Comparison of ENCODE assay signal across 9 cellular contexts in the genomic region with DNA sequence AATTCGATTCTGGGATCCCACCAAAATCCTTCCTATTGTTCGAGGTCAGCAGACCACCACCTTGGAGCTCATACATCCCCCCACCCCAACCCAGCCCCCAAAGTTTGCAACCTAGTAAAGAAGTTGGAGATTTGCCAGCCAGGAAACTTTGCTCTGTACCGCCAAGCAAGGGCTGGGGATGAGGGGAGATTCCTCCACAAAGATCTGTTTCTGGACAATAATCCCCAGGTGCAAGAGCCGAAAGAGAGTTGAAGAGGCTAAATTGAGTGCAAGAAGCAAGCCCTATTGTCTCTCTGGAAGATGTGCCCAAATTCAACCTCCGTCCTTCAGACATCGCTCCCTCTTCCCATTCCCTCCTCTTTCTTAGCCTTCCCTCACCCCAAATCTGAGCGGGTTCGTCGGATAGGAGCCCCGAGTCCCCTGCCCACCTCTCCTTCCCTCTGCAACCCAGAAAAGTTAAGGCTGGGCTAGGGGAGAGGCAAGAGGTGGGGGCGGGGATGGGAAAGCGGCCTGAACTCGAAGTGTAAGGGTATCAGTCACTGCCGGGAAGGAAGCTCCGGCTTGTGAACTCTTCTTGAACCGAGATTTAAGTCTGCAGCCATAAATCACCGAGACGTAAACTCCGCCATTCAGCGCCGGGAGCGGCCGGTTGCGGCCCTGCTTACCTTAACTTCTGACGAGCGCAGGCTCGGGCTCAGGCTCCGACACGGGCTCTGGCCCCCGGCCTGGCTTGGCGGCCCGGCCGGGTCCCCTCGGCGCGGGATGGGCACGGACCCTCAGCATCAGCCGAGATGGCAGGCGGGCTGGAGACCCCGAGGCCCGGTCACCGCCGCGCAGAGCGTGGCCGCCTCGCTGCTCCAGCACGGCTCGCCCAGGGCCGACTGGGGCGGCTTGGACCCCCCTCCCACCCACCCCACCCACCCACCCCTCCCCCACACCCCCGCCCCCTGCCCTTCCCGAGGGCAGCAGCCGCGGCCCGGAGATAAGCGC. TPM values are rescaled to one million over a fixed set of nuclear protein-coding genes. Genes with fewer than 3 reads are reported as not detected.
DNase-seq lines count a peak whose midpoint lies in the region; ATAC-seq and TF ChIP-seq lines count a peak whose summit lies in the region.
"Had no signal": no experiment of that assay in that cellular context is flagged by ENCODE, and none has a peak within 500 bp of the region (broad histone marks: within the 10 kb centered on the region; RNA-seq: fewer than 3 reads in every experiment).

No MANE protein-coding gene starts in this region.

- H2BK12ac ChIP-seq in H9 (ENCODE audit: insufficient read length, low read depth, low read length) = no peak overlapping the region

- peaks cover 98% of the 10 kb centered on the region for H3K27me3 Mint-ChIP-seq in H9 (ENCODE audit: low read depth)
- H3K27me3 Mint-ChIP-seq in WTC11 (ENCODE audit: low read depth) = peaks cover 95% of the 10 kb centered on the region

- CTCF ChIA-PET in WTC11 (lab: Charles Lee) = interaction anchor here (0.6 kb wide), 1 partner anchor 280 kb away, joined by 3 read pairs; no protein-coding TSS in a partner anchor

- ATAC-seq in WTC11 (peak; percentile 21), GM19395 (IDR thresholded peaks at IDR 0.05; ENCODE audit: unreplicated experiment) (no peak), HG02938 (IDR thresholded peaks at IDR 0.05; ENCODE audit: unreplicated experiment) (no peak), HG02884 (IDR thresholded peaks at IDR 0.05; ENCODE audit: unreplicated experiment) (no peak)

- H3K36me3 Mint-ChIP-seq in H9 (ENCODE audit: insufficient read depth in 1 of 3, low read depth in 3 of 3) (no peaks in the 10 kb centered on the region; a peak in 1 of 7 replicates), WTC11 (no peaks in the 10 kb centered on the region)

- peak overlapping the region; percentile 44 for H3K4me2 ChIP-seq in H9 (ENCODE audit: insufficient read depth, insufficient read length, low read length)

- H3K23ac ChIP-seq in H9 (ENCODE audit: insufficient read length, low read depth, low read length) = no peak overlapping the region

- H3K9ac ChIP-seq in H9 (ENCODE audit: extremely low read depth, insufficient read length, low read length) (no peak overlapping the region), iPS-15b (ENCODE audit: low read depth, low read length) (no peak overlapping the region)

- no peak overlapping the region for H4K5ac ChIP-seq in H9 (ENCODE audit: insufficient read length, low read depth, low read length)

- H3K56ac ChIP-seq in H9 (ENCODE audit: insufficient read length, low read depth, low read length) = no peak overlapping the region

- peak; percentile 76 for DNase-seq in H9
- DNase-seq in WTC11 (ENCODE audit: low spot score) = peak; percentile 61
- DNase-seq in sigmoid colon = peak; percentile 90
- no peak for DNase-seq in NCI-H1092 (lab: John Stamatoyannopoulos, UW)

- no peak overlapping the region for H2BK120ac ChIP-seq in H9 (ENCODE audit: low read depth, low read length, poor library complexity, severe bottlenecking)

- no peak overlapping the region for H3K18ac ChIP-seq in H9 (ENCODE audit: insufficient read length, low read depth, low read length)

- H3K4me1 ChIP-seq in H9 (ENCODE audit: insufficient read depth, low read length) (no peaks in the 10 kb centered on the region), iPS-15b (ENCODE audit: control insufficient read depth, insufficient read depth, low read length) (peaks cover 3% of the 10 kb centered on the region), sigmoid colon (peaks cover 0 to 91% (median 82%) of the 10 kb centered on the region in 4 donors)

- no peak overlapping the region for H2AFZ ChIP-seq in H9 (ENCODE audit: low read length)

- H3K4me3 ChIP-seq in iPS-15b (ENCODE audit: low read depth, low read length) (peak overlapping the region; percentile 37), sigmoid colon (peak overlapping the region; percentile 55 to 70 (median 66))

- intact Hi-C loops in sigmoid colon (cut with DNase I) = no loop called here

- no peaks in the 10 kb centered on the region for H3K9me3 ChIP-seq in H9 (ENCODE audit: control insufficient read depth, low read depth, low read length)
- H3K9me3 ChIP-seq in iPS-15b (ENCODE audit: control insufficient read depth, insufficient read depth, low read length) = no peaks in the 10 kb centered on the region
- H3K9me3 ChIP-seq in sigmoid colon = no peaks in the 10 kb centered on the region

- no peak overlapping the region for H4K8ac ChIP-seq in H9 (replicated peaks; ENCODE audit: insufficient read length, low read depth, low read length)

- H2BK20ac ChIP-seq in H9 (ENCODE audit: low read depth, low read length, poor library complexity, severe bottlenecking) = no peak overlapping the region

- no peak overlapping the region for H2BK5ac ChIP-seq in H9 (ENCODE audit: insufficient read length, low read length)

- H3K4me1 Mint-ChIP-seq in H9 (peaks cover 10 to 22% of the 10 kb centered on the region in 2 experiments), WTC11 (peaks cover 20% of the 10 kb centered on the region)

- H3K79me2 ChIP-seq in H9 (ENCODE audit: insufficient read depth, low read length) = no peaks in the 10 kb centered on the region

- POLR2A ChIA-PET in WTC11 (lab: Charles Lee) = interaction anchor here (1.0 kb wide), 1 partner anchor 30 kb away, joined by 3 read pairs; the partner anchor contains the start of gene HOXA5

- peaks cover 3% of the 10 kb centered on the region for H3K23me2 ChIP-seq in H9 (ENCODE audit: insufficient read length, low read depth, low read length, poor library complexity, severe bottlenecking)

- H3K9me3 Mint-ChIP-seq in H9 = no peaks in the 10 kb centered on the region; a peak in 3 of 5 replicates
- H3K9me3 Mint-ChIP-seq in WTC11 = no peaks in the 10 kb centered on the region

- H2BK15ac ChIP-seq in H9 (ENCODE audit: low read depth, low read length) = no peak overlapping the region

- H3T11ph ChIP-seq in H9 (ENCODE audit: low read length) = no peak overlapping the region

- peaks cover 96% of the 10 kb centered on the region for H3K27me3 ChIP-seq in H9 (ENCODE audit: insufficient read depth, low read length)
- H3K27me3 ChIP-seq in iPS-15b (ENCODE audit: control insufficient read depth, insufficient read depth, low read length) = peaks cover 96% of the 10 kb centered on the region
- no peaks in the 10 kb centered on the region for H3K27me3 ChIP-seq in sigmoid colon

- H3K79me1 ChIP-seq in H9 (ENCODE audit: insufficient read depth, low read depth, low read length, poor library complexity, severe bottlenecking) = no peaks in the 10 kb centered on the region

- H3K27ac Mint-ChIP-seq in H9 = no peak overlapping the region
- no peak overlapping the region for H3K27ac Mint-ChIP-seq in WTC11

- H2AK5ac ChIP-seq in H9 (ENCODE audit: insufficient read length, low read length) = no peak overlapping the region

- peak; percentile 21 to 39 for TF ChIP-seq POLR2A in sigmoid colon (IDR thresholded peaks at IDR 0.05)

- H3K36me3 ChIP-seq in iPS-15b (ENCODE audit: control insufficient read depth, insufficient read depth, low read length) (no peaks in the 10 kb centered on the region), sigmoid colon (no peaks in the 10 kb centered on the region)

- H3K4me3 Mint-ChIP-seq in H9 (peak overlapping the region in 1 of 2 experiments; percentile 73; a peak in 3 of 5 replicates), WTC11 (peak overlapping the region; percentile 57)

- peak in 3 of 4 donors; percentile 12 to 73 (median 66) for TF ChIP-seq EP300 in sigmoid colon (IDR thresholded peaks at IDR 0.05)

- H4K20me1 ChIP-seq in H9 (ENCODE audit: control insufficient read depth, insufficient read depth, insufficient read length) = peaks cover 2% of the 10 kb centered on the region

- no peak for TF ChIP-seq CTCF in H9 (conservative IDR thresholded peaks at IDR 0.05)
- no peak for TF ChIP-seq CTCF in WTC11 (IDR thresholded peaks at IDR 0.05)
- no peak for TF ChIP-seq CTCF in sigmoid colon (IDR thresholded peaks at IDR 0.05)

- no peak overlapping the region for H3K27ac ChIP-seq in H9 (ENCODE audit: insufficient read length, low read depth, low read length)
- peak overlapping the region; percentile 93 to 99 (median 94) for H3K27ac ChIP-seq in sigmoid colon
- H3K27ac ChIP-seq: HL-60 had no signal

- H3K4ac ChIP-seq in H9 (ENCODE audit: low read depth, low read length) = no peak overlapping the region

- no peak overlapping the region for H4K91ac ChIP-seq in H9 (ENCODE audit: insufficient read length, low read depth, low read length)

- H3K14ac ChIP-seq in H9 (ENCODE audit: insufficient read depth, low read length) = no peak overlapping the region

- WGBS in H9 (ENCODE audit: extremely low coverage, insufficient read length, low lambda C conversion rate) = no CpG with 5 or more reads among the region's 57 CpGs
- 8 to 44% methylated on average over 57 of the region's 57 CpGs for WGBS in sigmoid colon, 2 donors

RNA-seq across cellular contexts. Expression of gene HOXA2, which starts 10.8 kb away (rescaled TPM):
- total RNA-seq in H9 (2021) (not detected in 2 replicates), WTC11 (2021) (not detected in 3 replicates), sigmoid colon (1 to 10 TPM; 1.6 to 4.3 (median 3.2) TPM)
- 1 to 10 TPM in 1 of 3 donors, under 1 TPM in 2; 0.60 to 1.9 (median 0.69) TPM for polyA plus RNA-seq in sigmoid colon

RNA-seq across cellular contexts. Expression of gene HOXA4, which starts 17.3 kb away (rescaled TPM):
- total RNA-seq in H9 (2021) (not detected in 2 replicates), WTC11 (2021) (not detected in 3 replicates), sigmoid colon (1 to 10 TPM; 2.0 to 4.2 (median 2.9) TPM)
- 1 to 10 TPM in 2 of 3 donors, not detected in 1; 1.8 to 4.8 TPM for polyA plus RNA-seq in sigmoid colon

RNA-seq across cellular contexts. Expression of gene HOXA1, which starts 17.5 kb away (rescaled TPM):
- total RNA-seq in H9 (2021) (0.11 TPM in 1 of 2 replicates, not detected in the other), WTC11 (2021) (not detected in 3 replicates), sigmoid colon (1 to 10 TPM in 2 of 4 donors, under 1 TPM in 2; 0.14 to 1.1 (median 0.95) TPM)
- 1 to 10 TPM in 2 of 3 donors, under 1 TPM in 1; 0.69 to 2.4 (median 2.0) TPM for polyA plus RNA-seq in sigmoid colon

RNA-seq across cellular contexts. Expression of gene HOXA5, which starts 30.2 kb away (rescaled TPM):
- total RNA-seq in H9 (2021) = not detected in 2 replicates
- 0.14 TPM in 1 of 3 replicates, not detected in the others for total RNA-seq in WTC11 (2021)
- total RNA-seq in sigmoid colon = 10 to 100 TPM in 3 of 4 donors, 1 to 10 TPM in 1; 9.2 to 12.2 (median 11.2) TPM
- 10 to 100 TPM in 1 of 3 donors, 1 to 10 TPM in 2; 3.2 to 14.3 (median 7.8) TPM for polyA plus RNA-seq in sigmoid colon

RNA-seq across cellular contexts. Expression of gene HOXA6, which starts 34.3 kb away (rescaled TPM):
- total RNA-seq in H9 (2021) = not detected in 2 replicates
- total RNA-seq in WTC11 (2021) = not detected in 3 replicates
- 1 to 10 TPM; 4.2 to 10.0 (median 4.5) TPM for total RNA-seq in sigmoid colon
- polyA plus RNA-seq in sigmoid colon = 1 to 10 TPM in 2 of 3 donors, not detected in 1; 1.6 to 8.1 TPM
